Comparison of ENCODE assay signal across 10 cellular contexts in genomic region chr14:103543721-103544626, GRCh38. TPM values are rescaled to one million over a fixed set of nuclear protein-coding genes. Genes with fewer than 3 reads are reported as not detected.
A peak's percentile ranks its signal among the peaks of the same experiment; 100 is the strongest.
DNase-seq lines count a peak whose midpoint lies in the region; ATAC-seq and TF ChIP-seq lines count a peak whose summit lies in the region.
"Had no signal": no experiment of that assay in that cellular context is flagged by ENCODE, and none has a peak within 500 bp of the region (broad histone marks: within the 10 kb centered on the region; RNA-seq: fewer than 3 reads in every experiment).

No MANE protein-coding gene starts in this region.

- no peak overlapping the region for H3K4me3 Mint-ChIP-seq in chondrocyte (ENCODE audit: unreplicated experiment)
- H3K4me3 Mint-ChIP-seq: stimulated activated memory B cell treated with anti-CD40 and anti-IgM and Interleukin-4, amounts not matched to agents 10 μg/mL and 1 μg/mL and 100 μg/mL, for 72 hours had no signal

- no peaks in the 10 kb centered on the region for H3K9me3 Mint-ChIP-seq in chondrocyte (ENCODE audit: low read depth)
- H3K9me3 Mint-ChIP-seq: stimulated activated memory B cell treated with anti-CD40 and anti-IgM and Interleukin-4, amounts not matched to agents 10 μg/mL and 1 μg/mL and 100 μg/mL, for 72 hours had no signal

- peak overlapping the region; percentile 31 for H3K27ac ChIP-seq in lower lobe of right lung

- no peaks in the 10 kb centered on the region for H3K9me3 ChIP-seq in lower lobe of right lung

- no peak overlapping the region for H3K4me3 ChIP-seq in lower lobe of right lung

- H3K27me3 ChIP-seq in lower lobe of right lung (ENCODE audit: low read depth), result no peaks in the 10 kb centered on the region

- DNase-seq in NCI-H1092 treated with DMSO at 0.1 percent for 48 hours (lab: John Stamatoyannopoulos, UW) (peak; percentile 45), chondrocyte (ENCODE audit: low spot score) (peak; percentile 82), lower lobe of right lung (peak; percentile 51), superior temporal gyrus (ENCODE audit: extremely low spot score) (peak; percentile 86), NOMO-1 (lab: John Stamatoyannopoulos, UW; ENCODE audit: unreplicated experiment in 2 of 2) (no peak)
- no peak for DNase-seq in stimulated activated naive CD4-positive, alpha-beta T cell (lab: John Stamatoyannopoulos, UW)
- DNase-seq: activated T-cell treated with anti-CD3 and anti-CD28 coated beads for 4 hours, NCI-H524 treated with DMSO at 0.1 percent for 48 hours had no signal

- intact Hi-C loops in lower lobe of right lung (cut with DNase I), result no loop called here

- no peaks in the 10 kb centered on the region for H3K36me3 Mint-ChIP-seq in chondrocyte (ENCODE audit: low read depth)
- H3K36me3 Mint-ChIP-seq: stimulated activated memory B cell treated with anti-CD40 and anti-IgM and Interleukin-4, amounts not matched to agents 10 μg/mL and 1 μg/mL and 100 μg/mL, for 72 hours had no signal

- no peaks in the 10 kb centered on the region for H3K27me3 Mint-ChIP-seq in chondrocyte (ENCODE audit: low read depth)

- ATAC-seq in lower lobe of right lung, result no peak
- ATAC-seq in GM18498 (IDR thresholded peaks at IDR 0.05; ENCODE audit: unreplicated experiment), result no peak
- ATAC-seq: stimulated activated memory B cell treated with anti-CD40 and anti-IgM and Interleukin-4, amounts not matched to agents 10 μg/mL and 1 μg/mL and 100 μg/mL, for 72 hours had no signal

- peaks cover 30% of the 10 kb centered on the region for H3K4me1 Mint-ChIP-seq in chondrocyte (ENCODE audit: low read depth)

- TF ChIP-seq CTCF in chondrocyte (IDR thresholded peaks at IDR 0.05), result no peak
- TF ChIP-seq CTCF in lower lobe of right lung (IDR thresholded peaks at IDR 0.05), result no peak

- no peak overlapping the region for H3K27ac Mint-ChIP-seq in chondrocyte (ENCODE audit: unreplicated experiment)
- H3K27ac Mint-ChIP-seq: stimulated activated memory B cell treated with anti-CD40 and anti-IgM and Interleukin-4, amounts not matched to agents 10 μg/mL and 1 μg/mL and 100 μg/mL, for 72 hours had no signal

- H3K4me1 ChIP-seq in lower lobe of right lung, result peaks cover 63% of the 10 kb centered on the region

- no peaks in the 10 kb centered on the region for H3K36me3 ChIP-seq in lower lobe of right lung

RNA-seq across cellular contexts. Expression of gene TRMT61A, which starts 15.0 kb away (rescaled TPM):
- total RNA-seq in chondrocyte (9.9 to 10.3 TPM (median 10.0 TPM) in 3 replicates), lower lobe of right lung (11.0 TPM)

RNA-seq across cellular contexts. Expression of gene BAG5, which starts 18.5 kb away (rescaled TPM):
- total RNA-seq in chondrocyte (22.6 to 25.7 TPM (median 23.2 TPM) in 3 replicates), lower lobe of right lung (29.8 TPM)

RNA-seq across cellular contexts. Expression of gene COA8, which starts 18.8 kb away (rescaled TPM):
- 39.1 to 51.9 TPM (median 50.7 TPM) in 3 replicates for total RNA-seq in chondrocyte
- total RNA-seq in lower lobe of right lung, result 33.0 TPM

RNA-seq across cellular contexts. Expression of gene CKB, which starts 21.3 kb away (rescaled TPM):
- total RNA-seq in chondrocyte (81.0 to 141 TPM (median 139 TPM) in 3 replicates), lower lobe of right lung (115 TPM)

Comparison
In these comparisons a context has a peak if more than half of its experiments do, and no peak if none do; other contexts are left out.
1. DNase-seq: peak in NCI-H1092 treated with DMSO at 0.1 percent for 48 hours (single experiment), chondrocyte (single experiment), lower lobe of right lung (single experiment) and superior temporal gyrus (single experiment); none in stimulated activated naive CD4-positive, alpha-beta T cell (0 of 6) and NOMO-1 (0 of 2).